Comparison of ENCODE assay signal across 11 cellular contexts in the genomic region with DNA sequence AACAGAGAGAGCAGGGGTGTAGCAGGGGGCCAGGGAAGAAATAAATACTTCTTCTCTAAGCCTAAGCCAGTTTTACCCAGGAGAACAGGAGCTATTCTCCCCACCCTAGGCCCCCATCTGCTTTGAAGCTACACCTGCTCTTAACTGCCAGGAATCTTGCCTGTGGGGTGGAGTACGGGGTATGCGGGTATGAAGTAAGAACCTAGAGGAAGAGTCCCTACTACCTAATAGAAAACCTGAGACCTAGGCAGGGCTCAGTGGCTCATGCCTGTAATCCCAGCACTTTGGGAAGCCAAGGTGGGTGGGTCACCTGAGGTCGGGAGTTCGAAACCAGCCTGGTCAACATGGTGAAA. TPM values are rescaled to one million over a fixed set of nuclear protein-coding genes. Genes with fewer than 3 reads are reported as not detected.
DNase-seq lines count a peak whose midpoint lies in the region; ATAC-seq and TF ChIP-seq lines count a peak whose summit lies in the region.
"Had no signal": no experiment of that assay in that cellular context is flagged by ENCODE, and none has a peak within 500 bp of the region (broad histone marks: within the 10 kb centered on the region; RNA-seq: fewer than 3 reads in every experiment).

No MANE protein-coding gene starts in this region.

- H3K9me3 Mint-ChIP-seq in activated T-helper 17 cell treated with anti-CD3 and anti-CD28 coated beads, Interleukin-2, amount 50 U/mL, for 72 hours: no peaks in the 10 kb centered on the region
- H3K9me3 Mint-ChIP-seq in naive thymus-derived CD4-positive, alpha-beta T cell: peaks cover 0 to 1% (median 0%) of the 10 kb centered on the region in 11 donors

- H3K4me3 ChIP-seq in A673 (ENCODE audit: low read depth, low read length, poor library complexity, severe bottlenecking): peak overlapping the region; percentile 59
- H3K4me3 ChIP-seq in H7 (ENCODE audit: insufficient read depth, low read depth, low read length): 0 out of 2 replicates have a peak overlapping the region, but pooled peaks have one; percentile 71
- H3K4me3 ChIP-seq in naive thymus-derived CD4-positive, alpha-beta T cell (ENCODE audit: low read length): no peak overlapping the region

- H3K4me3 Mint-ChIP-seq in activated T-helper 17 cell treated with anti-CD3 and anti-CD28 coated beads, Interleukin-2, amount 50 U/mL, for 72 hours: peak overlapping the region; percentile 92
- H3K4me3 Mint-ChIP-seq in naive thymus-derived CD4-positive, alpha-beta T cell: peak overlapping the region in 7 of 10 donors; percentile 61 to 93 (median 84)

- H3K4me1 Mint-ChIP-seq in activated T-helper 17 cell treated with anti-CD3 and anti-CD28 coated beads, Interleukin-2, amount 50 U/mL, for 72 hours: peaks cover 16% of the 10 kb centered on the region
- H3K4me1 Mint-ChIP-seq in naive thymus-derived CD4-positive, alpha-beta T cell: peaks cover 6 to 37% (median 20%) of the 10 kb centered on the region in 7 donors

- peak overlapping the region; percentile 80 for H3K27ac Mint-ChIP-seq in activated T-helper 17 cell treated with anti-CD3 and anti-CD28 coated beads, Interleukin-2, amount 50 U/mL, for 72 hours
- H3K27ac Mint-ChIP-seq in naive thymus-derived CD4-positive, alpha-beta T cell: no peak overlapping the region

- no peak for TF ChIP-seq CTCF in A673 (conservative IDR thresholded peaks at IDR 0.05; ENCODE audit: low read depth, low read length)

- ATAC-seq in activated T-helper 17 cell treated with anti-CD3 and anti-CD28 coated beads, Interleukin-2, amount 50 U/mL, for 72 hours (replicated peaks): no peak
- ATAC-seq in naive thymus-derived CD4-positive, alpha-beta T cell: no peak
- ATAC-seq in HG03039 (IDR thresholded peaks at IDR 0.05; ENCODE audit: unreplicated experiment) (no peak), HG03565 (IDR thresholded peaks at IDR 0.05; ENCODE audit: unreplicated experiment) (no peak)

- H3K36me3 ChIP-seq in A673 (ENCODE audit: insufficient read depth, low read length, poor library complexity, severe bottlenecking) (peaks cover 12% of the 10 kb centered on the region), H7 (replicated peaks; ENCODE audit: control insufficient read depth, insufficient read depth, low read length) (peaks cover 10% of the 10 kb centered on the region)
- no peaks in the 10 kb centered on the region for H3K36me3 ChIP-seq in naive thymus-derived CD4-positive, alpha-beta T cell (ENCODE audit: control insufficient read depth in 2 of 3, insufficient read depth in 3 of 3, low read length in 3 of 3)

- DNase-seq in A673 (ENCODE audit: low spot score) (no peak), H7 (peak; percentile 49), amygdala (lab: John Stamatoyannopoulos, UW) (no peak), NOMO-1 treated with dmso at 0.1 percent for 144 hours (lab: John Stamatoyannopoulos, UW; ENCODE audit: unreplicated experiment) (no peak)
- DNase-seq in naive thymus-derived CD4-positive, alpha-beta T cell: peak in 1 of 9 donors; percentile 3
- DNase-seq: stimulated activated CD4-positive, alpha-beta T cell treated with anti-CD3 and anti-CD28 coated beads, Interleukin-2, amount 100 ng/mL, for 48 hours had no signal

- CTCF ChIA-PET in A673 (lab: Charles Lee): interaction anchor here (1.4 kb wide), 1 partner anchor 13 kb away, joined by 11 read pairs; no protein-coding TSS in a partner anchor
- CTCF ChIA-PET in naive thymus-derived CD4-positive, alpha-beta T cell (lab: Charles Lee): interaction anchor here (1.1 to 2.9 kb wide), 4 partner anchors 13 to 52 kb away, joined by 3 to 15 read pairs (median 6); no protein-coding TSS in a partner anchor

- peaks cover 22% of the 10 kb centered on the region for H3K36me3 Mint-ChIP-seq in activated T-helper 17 cell treated with anti-CD3 and anti-CD28 coated beads, Interleukin-2, amount 50 U/mL, for 72 hours (ENCODE audit: low read depth)
- H3K36me3 Mint-ChIP-seq in naive thymus-derived CD4-positive, alpha-beta T cell: no peaks in the 10 kb centered on the region

- H3K9me3 ChIP-seq in A673 (ENCODE audit: low read depth, low read length, poor library complexity, severe bottlenecking): no peaks in the 10 kb centered on the region
- H3K9me3 ChIP-seq in naive thymus-derived CD4-positive, alpha-beta T cell (ENCODE audit: control insufficient read depth in 2 of 3, low read length in 3 of 3): no peaks in the 10 kb centered on the region
- H3K9me3 ChIP-seq: SK-N-SH had no signal

- H3K27me3 ChIP-seq in A673 (replicated peaks; ENCODE audit: insufficient read depth, low read depth, low read length, poor library complexity) (no peaks in the 10 kb centered on the region), H7 (ENCODE audit: control insufficient read depth, insufficient read depth, low read length) (no peaks in the 10 kb centered on the region)
- H3K27me3 ChIP-seq in naive thymus-derived CD4-positive, alpha-beta T cell (ENCODE audit: control insufficient read depth in 2 of 2, insufficient read depth in 2 of 2, low read length in 2 of 2): no peaks in the 10 kb centered on the region

- peaks cover 47% of the 10 kb centered on the region for H3K4me1 ChIP-seq in A673 (ENCODE audit: insufficient read depth, low read length, poor library complexity, severe bottlenecking)
- H3K4me1 ChIP-seq in naive thymus-derived CD4-positive, alpha-beta T cell (ENCODE audit: control insufficient read depth in 2 of 2, insufficient read depth in 2 of 2, low read length in 2 of 2): peaks cover 15 to 16% of the 10 kb centered on the region in 2 donors

- no peak overlapping the region for H3K27ac ChIP-seq in A673 (ENCODE audit: low read depth, low read length, poor library complexity, severe bottlenecking)
- no peak overlapping the region for H3K27ac ChIP-seq in naive thymus-derived CD4-positive, alpha-beta T cell (ENCODE audit: low read depth, low read length)

- intact Hi-C loops in A673 (cut with micrococcal nuclease; ENCODE audit: unreplicated experiment): no loop called here
- intact Hi-C loops in naive thymus-derived CD4-positive, alpha-beta T cell (cut with micrococcal nuclease): loop anchor here in 1 of 2 donors (1.0 to 5.0 kb wide), 2 partner anchors 21 to 53 kb away; no protein-coding TSS in a partner anchor

- H3K27me3 Mint-ChIP-seq in activated T-helper 17 cell treated with anti-CD3 and anti-CD28 coated beads, Interleukin-2, amount 50 U/mL, for 72 hours: no peaks in the 10 kb centered on the region
- peaks cover 0 to 3% (median 0%) of the 10 kb centered on the region in 5 donors for H3K27me3 Mint-ChIP-seq in naive thymus-derived CD4-positive, alpha-beta T cell

- no TSS peak for BruUV-seq in A673 (replicated peaks; lab: Mats Ljungman, UMichigan)

- POLR2A ChIA-PET in A673 (lab: Charles Lee; ENCODE audit: low non-redundant PET): interaction anchor here (0.9 kb wide), 1 partner anchor 22 kb away, joined by 5 read pairs; a partner anchor contains a TSS
- POLR2A ChIA-PET in naive thymus-derived CD4-positive, alpha-beta T cell (lab: Charles Lee): interaction anchor here (0.6 to 4.7 kb wide), 5 partner anchors 11 to 95 kb away, joined by 4 to 51 read pairs (median 5); a partner anchor contains a TSS

RNA-seq across cellular contexts. Expression of a gene that starts 1.6 kb away (rescaled TPM):
- total RNA-seq in A673 (2021): 92.5 and 108 TPM in 2 replicates
- total RNA-seq in H7 (2014; rRNA removed; shearing (Covaris generic)): 68.6 and 71.9 TPM in 2 replicates
- 10 to 100 TPM; 40.8 to 80.8 TPM for total RNA-seq in activated T-helper 17 cell treated with anti-CD3 and anti-CD28 coated beads, Interleukin-2, amount 50 U/mL, for 72 hours
- 10 to 100 TPM in 1 of 5 experiments, 1 to 10 TPM in 2, under 1 TPM in 2; 0.84 to 41.1 (median 1.8) TPM for total RNA-seq in naive thymus-derived CD4-positive, alpha-beta T cell
- 1 to 10 TPM in 1 of 2 donors, under 1 TPM in 1; 0.95 to 2.0 TPM for polyA plus RNA-seq in naive thymus-derived CD4-positive, alpha-beta T cell

RNA-seq across cellular contexts. Expression of a gene that starts 8.2 kb away (rescaled TPM):
- 0.81 TPM in 1 of 2 replicates, not detected in the other for total RNA-seq in A673 (2021)
- total RNA-seq in H7 (2014; rRNA removed; shearing (Covaris generic)): 5.2 and 6.0 TPM in 2 replicates
- not detected for total RNA-seq in activated T-helper 17 cell treated with anti-CD3 and anti-CD28 coated beads, Interleukin-2, amount 50 U/mL, for 72 hours
- not detected for total RNA-seq in naive thymus-derived CD4-positive, alpha-beta T cell
- not detected for polyA plus RNA-seq in naive thymus-derived CD4-positive, alpha-beta T cell
- total RNA-seq: lung microvascular endothelial cell had no signal
- polyA plus RNA-seq: SK-N-SH had no signal

RNA-seq across cellular contexts. Expression of a gene that starts 21.9 kb away (rescaled TPM):
- total RNA-seq in A673 (2021): 1,472 and 1,581 TPM in 2 replicates
- 1,821 and 1,973 TPM in 2 replicates for total RNA-seq in H7 (2014; rRNA removed; shearing (Covaris generic))
- 1,000 to 10,000 TPM; 1,019 to 1,822 TPM for total RNA-seq in activated T-helper 17 cell treated with anti-CD3 and anti-CD28 coated beads, Interleukin-2, amount 50 U/mL, for 72 hours
- total RNA-seq in naive thymus-derived CD4-positive, alpha-beta T cell: 100 to 1,000 TPM; 345 to 750 (median 366) TPM
- polyA plus RNA-seq in naive thymus-derived CD4-positive, alpha-beta T cell: 100 to 1,000 TPM; 422 to 558 TPM

RNA-seq across cellular contexts. Expression of a gene that starts 32.4 kb away (rescaled TPM):
- 45.8 and 52.0 TPM in 2 replicates for total RNA-seq in A673 (2021)
- 27.2 and 28.7 TPM in 2 replicates for total RNA-seq in H7 (2014; rRNA removed; shearing (Covaris generic))
- total RNA-seq in activated T-helper 17 cell treated with anti-CD3 and anti-CD28 coated beads, Interleukin-2, amount 50 U/mL, for 72 hours: 10 to 100 TPM; 16.5 to 22.3 TPM
- total RNA-seq in naive thymus-derived CD4-positive, alpha-beta T cell: 10 to 100 TPM in 4 of 5 experiments, 1 to 10 TPM in 1; 10.0 to 32.1 (median 17.6) TPM
- polyA plus RNA-seq in naive thymus-derived CD4-positive, alpha-beta T cell: 10 to 100 TPM; 24.5 to 41.7 TPM

RNA-seq across cellular contexts. Expression of a gene that starts 40.4 kb away (rescaled TPM):
- total RNA-seq in A673 (2021): 5.2 and 10.5 TPM in 2 replicates
- 9.7 and 12.3 TPM in 2 replicates for total RNA-seq in H7 (2014; rRNA removed; shearing (Covaris generic))
- 10 to 100 TPM; 20.5 to 26.9 TPM for total RNA-seq in activated T-helper 17 cell treated with anti-CD3 and anti-CD28 coated beads, Interleukin-2, amount 50 U/mL, for 72 hours
- total RNA-seq in naive thymus-derived CD4-positive, alpha-beta T cell: 10 to 100 TPM in 4 of 5 experiments, 1 to 10 TPM in 1; 8.3 to 53.4 (median 29.4) TPM
- polyA plus RNA-seq in naive thymus-derived CD4-positive, alpha-beta T cell: 1 to 10 TPM; 2.3 to 4.9 TPM
